ENCODE assay signal across 11 cellular contexts in genomic region chr2:46574457-46575354, GRCh38.
DNase-seq lines count a peak whose midpoint lies in the region; ATAC-seq and TF ChIP-seq lines count a peak whose summit lies in the region.
"Had no signal": no experiment of that assay in that cellular context is flagged by ENCODE, and none has a peak within 500 bp of the region (broad histone marks: within the 10 kb centered on the region; RNA-seq: fewer than 3 reads in every experiment).

No MANE protein-coding gene starts in this region.

- no peak overlapping the region for H3K4me3 Mint-ChIP-seq in activated naive CD8-positive, alpha-beta T cell treated with anti-CD3 and anti-CD28 coated beads, Interleukin-2, amount 50 U/mL, for 24 hours
- H3K4me3 Mint-ChIP-seq: activated naive CD4-positive, alpha-beta T cell treated with anti-CD3 and anti-CD28 coated beads for 36 hours had no signal

- DNase-seq in GM10248 (ENCODE audit: extremely low spot score) (peak; percentile 24), fibroblast of gingiva (ENCODE audit: low read depth) (peak; percentile 56), NCI-H2029 (lab: John Stamatoyannopoulos, UW) (no peak), T1000 (lab: John Stamatoyannopoulos, UW) (no peak), midbrain (lab: John Stamatoyannopoulos, UW) (no peak)
- no peak for DNase-seq in activated naive CD8-positive, alpha-beta T cell treated with anti-CD3 and anti-CD28 coated beads, Interleukin-2, amount 50 U/mL, for 24 hours
- DNase-seq: activated naive CD4-positive, alpha-beta T cell treated with anti-CD3 and anti-CD28 coated beads for 36 hours; small intestine; stimulated activated naive CD4-positive, alpha-beta T cell had no signal

- no peaks in the 10 kb centered on the region for H3K9me3 Mint-ChIP-seq in activated naive CD8-positive, alpha-beta T cell treated with anti-CD3 and anti-CD28 coated beads, Interleukin-2, amount 50 U/mL, for 24 hours
- H3K9me3 Mint-ChIP-seq: activated naive CD4-positive, alpha-beta T cell treated with anti-CD3 and anti-CD28 coated beads for 36 hours had no signal

- H3K27ac Mint-ChIP-seq in activated naive CD8-positive, alpha-beta T cell treated with anti-CD3 and anti-CD28 coated beads, Interleukin-2, amount 50 U/mL, for 24 hours = no peak overlapping the region
- H3K27ac Mint-ChIP-seq: activated naive CD4-positive, alpha-beta T cell treated with anti-CD3 and anti-CD28 coated beads for 36 hours had no signal

- no peaks in the 10 kb centered on the region for H3K27me3 Mint-ChIP-seq in activated naive CD8-positive, alpha-beta T cell treated with anti-CD3 and anti-CD28 coated beads, Interleukin-2, amount 50 U/mL, for 24 hours

- H3K36me3 Mint-ChIP-seq in activated naive CD8-positive, alpha-beta T cell treated with anti-CD3 and anti-CD28 coated beads, Interleukin-2, amount 50 U/mL, for 24 hours (ENCODE audit: low read depth) = peaks cover 6% of the 10 kb centered on the region

- CTCF ChIA-PET in GM10248 (lab: Yijun Ruan, JAX) = interaction anchor here (1.1 to 2.7 kb wide), 3 partner anchors 9 to 35 kb away, joined by 3 to 8 read pairs (median 3); no protein-coding TSS in a partner anchor

- TF ChIP-seq CTCF in GM10248 (IDR thresholded peaks at IDR 0.05; ENCODE audit: control extremely low read depth, extremely low read depth, low read depth, missing control alignments) = no peak

- ATAC-seq in GM19455 (IDR thresholded peaks at IDR 0.05; ENCODE audit: unreplicated experiment) = peak; percentile 69
- ATAC-seq in HG03095 (IDR thresholded peaks at IDR 0.05; ENCODE audit: unreplicated experiment) = peak; percentile 64
- ATAC-seq in activated naive CD8-positive, alpha-beta T cell treated with anti-CD3 and anti-CD28 coated beads, Interleukin-2, amount 50 U/mL, for 24 hours = no peak

- POLR2A ChIA-PET in GM10248 (lab: Yijun Ruan, JAX) = no interaction called here

- peaks cover 21% of the 10 kb centered on the region for H3K4me1 Mint-ChIP-seq in activated naive CD8-positive, alpha-beta T cell treated with anti-CD3 and anti-CD28 coated beads, Interleukin-2, amount 50 U/mL, for 24 hours

Comparison
In these comparisons a context has a peak if more than half of its experiments do, and no peak if none do; other contexts are left out.
1. DNase-seq: peak in GM10248 (single experiment) and fibroblast of gingiva (single experiment); none in NCI-H2029 (single experiment), activated naive CD8-positive, alpha-beta T cell treated with anti-CD3 and anti-CD28 coated beads, Interleukin-2, amount 50 U/mL, for 24 hours (single experiment), T1000 (single experiment) and midbrain (single experiment).